ENCODE assay signal across 8 cellular contexts in genomic region chr10:32055478-32056135, GRCh38. TPM values are rescaled to one million over a fixed set of nuclear protein-coding genes. Genes with fewer than 3 reads are reported as not detected.
DNase-seq lines count a peak whose midpoint lies in the region; ATAC-seq and TF ChIP-seq lines count a peak whose summit lies in the region.

No MANE protein-coding gene starts in this region.

- H3K9me2 ChIP-seq in neural cell (ENCODE audit: insufficient read depth, low read length), result no peaks in the 10 kb centered on the region

- peak overlapping the region; percentile 91 for H3K9ac ChIP-seq in neural cell (ENCODE audit: low read length)

- peak overlapping the region; percentile 66 for H3K27ac ChIP-seq in CD8-positive, alpha-beta T cell (ENCODE audit: low read depth, low read length)
- peak overlapping the region; percentile 93 for H3K27ac ChIP-seq in neural cell (ENCODE audit: low read length)

- peak overlapping the region; percentile 88 for H2AFZ ChIP-seq in neural cell (ENCODE audit: low read depth, low read length)

- POLR2A ChIA-PET in CD8-positive, alpha-beta T cell (lab: Charles Lee), result interaction anchor here (0.7 to 1.7 kb wide), 3 partner anchors 148 to 322 kb away, joined by 3 to 5 read pairs (median 3); partner anchors contain the start of gene EPC1

- no peak for TF ChIP-seq RAD21 in neural cell (conservative IDR thresholded peaks at IDR 0.05)

- H3K4me3 ChIP-seq in CD8-positive, alpha-beta T cell (ENCODE audit: low read depth, low read length), result peak overlapping the region; percentile 89
- H3K4me3 ChIP-seq in fibroblast of the aortic adventitia (ENCODE audit: low read depth, low read length) (peak overlapping the region; percentile 84), neural cell (ENCODE audit: low read length) (peak overlapping the region; percentile 93)

- no peaks in the 10 kb centered on the region for H3K27me3 ChIP-seq in CD8-positive, alpha-beta T cell (ENCODE audit: insufficient read depth, low read length)
- no peaks in the 10 kb centered on the region for H3K27me3 ChIP-seq in neural cell (ENCODE audit: insufficient read depth, low read depth, low read length)

- no peaks in the 10 kb centered on the region for H3K9me3 ChIP-seq in CD8-positive, alpha-beta T cell (ENCODE audit: low read length)
- H3K9me3 ChIP-seq in neural cell (ENCODE audit: low read length), result no peaks in the 10 kb centered on the region

- H3K4me3 Mint-ChIP-seq in CD8-positive, alpha-beta T cell, result peak overlapping the region; percentile 96

- H3F3A ChIP-seq in neural cell (ENCODE audit: insufficient read depth, low read length, poor library complexity, severe bottlenecking), result peaks cover 10% of the 10 kb centered on the region

- peaks cover 55% of the 10 kb centered on the region for H3K4me1 Mint-ChIP-seq in CD8-positive, alpha-beta T cell (ENCODE audit: low read depth)

- intact Hi-C loops in CD8-positive, alpha-beta T cell (cut with DNase I, micrococcal nuclease), result loop anchor here (1.0 to 10.0 kb wide), 15 partner anchors 19 to 1089 kb away; partner anchors contain the start of genes CCDC7 (in 2 of the 2), EPC1 (in 2 of the 2), ZNF438 (in 2 of the 2) and ARHGAP12 (in 1 of the 2)

- DNase-seq in CD8-positive, alpha-beta T cell, result peak in 6 of 7 experiments; percentile 15 to 59 (median 48)
- peak; percentile 50 for DNase-seq in activated effector memory CD4-positive, alpha-beta T cell treated with Interleukin-2 at 50 U/mL for 16 hours
- DNase-seq in fibroblast of the aortic adventitia (ENCODE audit: low read depth) (peak; percentile 52), stromal cell of bone marrow (ENCODE audit: low read depth) (peak; percentile 25)

- TF ChIP-seq CTCF in CD8-positive, alpha-beta T cell (IDR thresholded peaks at IDR 0.05), result no peak
- TF ChIP-seq CTCF in fibroblast of the aortic adventitia (IDR thresholded peaks at IDR 0.05; ENCODE audit: insufficient read depth, low read length), result peak; percentile 28
- TF ChIP-seq CTCF in neural cell (IDR thresholded peaks at IDR 0.05; ENCODE audit: poor library complexity, severe bottlenecking), result peak; percentile 24

- ATAC-seq in CD8-positive, alpha-beta T cell, result peak; percentile 55
- ATAC-seq in GM19351 (IDR thresholded peaks at IDR 0.05; ENCODE audit: unreplicated experiment) (peak; percentile 49), HG03457 (IDR thresholded peaks at IDR 0.05; ENCODE audit: unreplicated experiment) (peak; percentile 31)

- CTCF ChIA-PET in CD8-positive, alpha-beta T cell (lab: Charles Lee), result interaction anchor here (1.1 kb wide), 1 partner anchor 13 kb away, joined by 3 read pairs; no protein-coding TSS in a partner anchor

- peak overlapping the region; percentile 94 for H3K27ac Mint-ChIP-seq in CD8-positive, alpha-beta T cell

- H3K9me3 Mint-ChIP-seq in CD8-positive, alpha-beta T cell, result no peaks in the 10 kb centered on the region

- H4K20me1 ChIP-seq in neural cell (ENCODE audit: insufficient read depth), result peaks cover 17% of the 10 kb centered on the region

- H3K4me2 ChIP-seq in neural cell (ENCODE audit: low read length), result no peak overlapping the region

- no peaks in the 10 kb centered on the region for H3K36me3 ChIP-seq in CD8-positive, alpha-beta T cell (ENCODE audit: insufficient read depth, low read length)
- no peaks in the 10 kb centered on the region for H3K36me3 ChIP-seq in neural cell (ENCODE audit: insufficient read depth, low read length)

- peaks cover 50% of the 10 kb centered on the region for H3K79me2 ChIP-seq in neural cell (replicated peaks; ENCODE audit: insufficient read depth, low read length)

- no peak for TF ChIP-seq EP300 in neural cell (conservative IDR thresholded peaks at IDR 0.05; ENCODE audit: poor library complexity, severe bottlenecking)

- peaks cover 45% of the 10 kb centered on the region for H3K4me1 ChIP-seq in CD8-positive, alpha-beta T cell (ENCODE audit: insufficient read depth, low read length)

- peaks cover 10% of the 10 kb centered on the region for H3K36me3 Mint-ChIP-seq in CD8-positive, alpha-beta T cell

- H3K27me3 Mint-ChIP-seq in CD8-positive, alpha-beta T cell (ENCODE audit: low read depth), result no peaks in the 10 kb centered on the region

TF ChIP-seq in PFSK-1, 5 proteins besides CTCF, POLR2A, EP300 and RAD21:
- TF ChIP-seq TAF1 (IDR thresholded peaks at IDR 0.05; ENCODE audit: borderline replicate concordance, insufficient read depth, low read length), result 0 out of 2 replicates have a peak, but pooled peaks have one; percentile 41
- TF ChIP-seq REST (IDR thresholded peaks at IDR 0.05; ENCODE audit: insufficient read depth in 1 of 2, low read depth in 2 of 2, low read length in 2 of 2), result no peak
- peak; percentile 88; the same call in 1 of the 2 replicates for TF ChIP-seq SIN3A (IDR thresholded peaks at IDR 0.05; ENCODE audit: borderline replicate concordance, insufficient read depth, low read length)
- peak; percentile 5 for TF ChIP-seq FOXP2 (optimal IDR thresholded peaks at IDR 0.05; ENCODE audit: borderline replicate concordance, extremely low read depth, extremely low read length, insufficient read depth)

TF ChIP-seq in neural cell, 6 proteins besides CTCF, POLR2A, EP300 and RAD21:
- TF ChIP-seq POLR2AphosphoS5 (IDR thresholded peaks at IDR 0.05) (no peak), REST (IDR thresholded peaks at IDR 0.05; ENCODE audit: borderline replicate concordance) (no peak), TAF1 (IDR thresholded peaks at IDR 0.05; ENCODE audit: low read depth) (no peak), SMC3 (conservative IDR thresholded peaks at IDR 0.05; ENCODE audit: poor library complexity) (peak; percentile 32), EZH2 (IDR thresholded peaks at IDR 0.05; ENCODE audit: borderline replicate concordance, insufficient read depth, low read length, poor library complexity, severe bottlenecking) (no peak), MXI1 (conservative IDR thresholded peaks at IDR 0.05; ENCODE audit: poor library complexity, severe bottlenecking) (peak; percentile 66)

RNA-seq across cellular contexts. Expression of gene KIF5B, which starts 0.6 kb away (rescaled TPM):
- 10 to 100 TPM; 53.2 to 53.8 TPM for total RNA-seq in CD8-positive, alpha-beta T cell
- polyA plus RNA-seq in PFSK-1 (2012; ENCODE audit: insufficient read length, low read depth), result 60.2 TPM
- total RNA-seq in fibroblast of the aortic adventitia (ENCODE audit: low replicate concordance), result 132 and 169 TPM in 2 replicates
- polyA plus RNA-seq in neural cell, result 78.5 and 96.3 TPM in 2 replicates
- polyA minus RNA-seq in neural cell, result 190 and 217 TPM in 2 replicates

Comparison
In these comparisons a context has a peak if more than half of its experiments do, and no peak if none do; other contexts are left out.
1. Peak in every context shown above with its lines: DNase-seq, ATAC-seq, H3K4me3 ChIP-seq and H3K27ac ChIP-seq.